Comparison of ENCODE assay signal across 9 cellular contexts in the genomic region with DNA sequence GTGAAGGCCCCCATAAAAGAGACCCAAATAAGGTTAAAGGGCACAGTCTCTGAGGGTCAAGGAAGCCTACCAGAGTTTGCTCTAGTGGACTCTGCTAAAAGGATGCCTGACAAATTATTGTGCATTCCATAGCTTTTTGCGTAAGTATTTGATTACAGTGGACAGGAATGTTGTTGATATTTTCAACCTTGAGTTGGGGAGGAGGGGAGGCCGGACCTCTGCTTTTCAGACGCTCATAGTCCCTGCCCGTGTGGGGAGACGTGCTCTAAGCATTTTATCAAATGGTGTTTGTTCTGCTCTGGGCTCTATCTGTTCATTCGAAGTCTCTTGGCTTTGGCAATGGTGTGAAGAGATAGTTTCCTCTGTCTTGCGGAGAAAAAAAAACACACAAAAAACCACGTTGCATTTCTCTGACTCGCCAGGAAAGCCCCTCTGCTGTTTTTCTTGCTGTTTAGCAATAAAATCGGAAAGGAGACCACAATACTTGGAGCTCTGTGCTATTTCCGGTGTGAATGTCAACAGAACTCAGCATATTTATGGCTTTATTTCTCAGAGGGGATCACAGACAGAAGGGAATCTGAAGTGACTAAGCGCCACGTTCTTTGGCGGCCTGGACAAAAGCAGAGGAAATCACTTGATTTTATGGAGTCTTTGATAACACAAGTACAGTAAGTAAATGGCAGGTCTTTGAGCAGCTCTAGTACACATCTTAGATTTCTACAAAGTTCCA.
A peak's percentile ranks its signal among the peaks of the same experiment; 100 is the strongest.
DNase-seq lines count a peak whose midpoint lies in the region; ATAC-seq and TF ChIP-seq lines count a peak whose summit lies in the region.
"Had no signal": no experiment of that assay in that cellular context is flagged by ENCODE, and none has a peak within 500 bp of the region (broad histone marks: within the 10 kb centered on the region; RNA-seq: fewer than 3 reads in every experiment).

No MANE protein-coding gene starts in this region.

- peaks cover 44% of the 10 kb centered on the region for H3K4me1 Mint-ChIP-seq in Caco-2 (ENCODE audit: low read depth, unreplicated experiment)
- H3K4me1 Mint-ChIP-seq in natural killer cell treated with Interleukin-12 subunit alpha and Interleukin-12 subunit beta and Interleukin-15 and Interleukin-18, amount 100 ng/mL, for 72 hours (ENCODE audit: low read depth in 2 of 2) = peaks cover 37 to 47% of the 10 kb centered on the region in 2 donors

- no peak for TF ChIP-seq CTCF in Caco-2 (IDR thresholded peaks at IDR 0.05; ENCODE audit: insufficient read depth in 1 of 2, low read depth in 1 of 2, low read length in 1 of 2, severe bottlenecking in 1 of 2, unreplicated experiment in 1 of 2)
- TF ChIP-seq CTCF in coronary artery (IDR thresholded peaks at IDR 0.05) = no peak
- no peak for TF ChIP-seq CTCF in MM.1S (IDR thresholded peaks at IDR 0.05; ENCODE audit: low read length)

- peaks cover 44% of the 10 kb centered on the region for H3K4me1 ChIP-seq in Caco-2
- H3K4me1 ChIP-seq in MM.1S (ENCODE audit: low read length) = no peaks in the 10 kb centered on the region

- no peak overlapping the region for H2AFZ ChIP-seq in MM.1S (ENCODE audit: low read length)

- H3K27ac ChIP-seq in coronary artery (no peak overlapping the region), MM.1S (ENCODE audit: low read length) (no peak overlapping the region)
- H3K27ac ChIP-seq: epithelial cell of prostate had no signal

- H3K9me2 ChIP-seq in MM.1S (replicated peaks; ENCODE audit: insufficient read depth, low read length) = no peaks in the 10 kb centered on the region

- H3K36me3 ChIP-seq in Caco-2 (ENCODE audit: control insufficient read depth, insufficient read depth, low read length) = no peaks in the 10 kb centered on the region
- no peaks in the 10 kb centered on the region for H3K36me3 ChIP-seq in MG63
- no peaks in the 10 kb centered on the region for H3K36me3 ChIP-seq in MM.1S (replicated peaks; ENCODE audit: insufficient read depth, low read length)

- H3F3A ChIP-seq in MM.1S (ENCODE audit: insufficient read depth, low read length) = no peaks in the 10 kb centered on the region

- intact Hi-C loops in Caco-2 (cut with micrococcal nuclease; ENCODE audit: unreplicated experiment) = loop anchor here (1.0 to 2.0 kb wide), 4 partner anchors 16 to 121 kb away; no protein-coding TSS in a partner anchor

- no peaks in the 10 kb centered on the region for H3K9me3 Mint-ChIP-seq in Caco-2 (ENCODE audit: unreplicated experiment)
- H3K9me3 Mint-ChIP-seq in natural killer cell treated with Interleukin-12 subunit alpha and Interleukin-12 subunit beta and Interleukin-15 and Interleukin-18, amount 100 ng/mL, for 72 hours = peaks cover 4% of the 10 kb centered on the region

- H3K9me3 ChIP-seq in Caco-2 (no peaks in the 10 kb centered on the region), MG63 (no peaks in the 10 kb centered on the region), MM.1S (replicated peaks; ENCODE audit: insufficient read depth, low read length) (no peaks in the 10 kb centered on the region)

- POLR2A ChIA-PET in Caco-2 (lab: Charles Lee) = interaction anchor here (0.6 to 1.4 kb wide), 8 partner anchors 15 to 796 kb away, joined by 3 to 9 read pairs (median 6); partner anchors contain the start of gene ATP9A

- CTCF ChIA-PET in Caco-2 (lab: Charles Lee) = interaction anchor here (0.6 to 3.0 kb wide), 8 partner anchors 9 to 1836 kb away, joined by 3 to 24 read pairs (median 8); no protein-coding TSS in a partner anchor

- H3K27me3 ChIP-seq in Caco-2 (replicated peaks; ENCODE audit: control insufficient read depth, insufficient read depth, low read length) = no peaks in the 10 kb centered on the region
- no peaks in the 10 kb centered on the region for H3K27me3 ChIP-seq in MG63
- H3K27me3 ChIP-seq in MM.1S (replicated peaks; ENCODE audit: insufficient read depth, low read length) = no peaks in the 10 kb centered on the region

- no peak overlapping the region for H3K9ac ChIP-seq in MM.1S (ENCODE audit: low read length)

- DNase-seq in Caco-2 (peak; percentile 82 to 90), MG63 (peak; percentile 51), coronary artery (ENCODE audit: low spot score) (no peak), MM.1S (no peak)
- peak; percentile 85 for DNase-seq in natural killer cell treated with Interleukin-12 subunit alpha and Interleukin-12 subunit beta and Interleukin-15 and Interleukin-18, amount 100 ng/mL, for 72 hours (ENCODE audit: low spot score)

- ATAC-seq in natural killer cell treated with Interleukin-12 subunit alpha and Interleukin-12 subunit beta and Interleukin-15 and Interleukin-18, amount 100 ng/mL, for 72 hours = peak; percentile 90 to 93
- no peak for ATAC-seq in HG03108 (IDR thresholded peaks at IDR 0.05; ENCODE audit: unreplicated experiment)
- no peak for ATAC-seq in GM21619 (IDR thresholded peaks at IDR 0.05; ENCODE audit: unreplicated experiment)
- ATAC-seq in HG03432 (IDR thresholded peaks at IDR 0.05; ENCODE audit: unreplicated experiment) = no peak

- H3K4me3 ChIP-seq in Caco-2 (ENCODE audit: low read depth, low read length) = peak overlapping the region; percentile 0
- no peak overlapping the region for H3K4me3 ChIP-seq in MG63
- peak overlapping the region; percentile 21 for H3K4me3 ChIP-seq in coronary artery
- no peak overlapping the region for H3K4me3 ChIP-seq in MM.1S (ENCODE audit: low read length)

- no peaks in the 10 kb centered on the region for H3K79me2 ChIP-seq in MM.1S (ENCODE audit: low read length)

- no peaks in the 10 kb centered on the region for H3K36me3 Mint-ChIP-seq in Caco-2 (ENCODE audit: insufficient read depth, unreplicated experiment)
- no peaks in the 10 kb centered on the region for H3K36me3 Mint-ChIP-seq in natural killer cell treated with Interleukin-12 subunit alpha and Interleukin-12 subunit beta and Interleukin-15 and Interleukin-18, amount 100 ng/mL, for 72 hours

- H3K27me3 Mint-ChIP-seq in Caco-2 (ENCODE audit: insufficient read depth, unreplicated experiment) = no peaks in the 10 kb centered on the region
- no peaks in the 10 kb centered on the region for H3K27me3 Mint-ChIP-seq in natural killer cell treated with Interleukin-12 subunit alpha and Interleukin-12 subunit beta and Interleukin-15 and Interleukin-18, amount 100 ng/mL, for 72 hours

- H3K27ac Mint-ChIP-seq in Caco-2 (ENCODE audit: unreplicated experiment) = peak overlapping the region; percentile 83
- H3K27ac Mint-ChIP-seq in natural killer cell treated with Interleukin-12 subunit alpha and Interleukin-12 subunit beta and Interleukin-15 and Interleukin-18, amount 100 ng/mL, for 72 hours = peak overlapping the region; percentile 90 to 98

- no peaks in the 10 kb centered on the region for H4K20me1 ChIP-seq in MM.1S (ENCODE audit: insufficient read depth, low read length)

- H3K4me2 ChIP-seq in MM.1S (ENCODE audit: low read depth, low read length) = no peak overlapping the region

- TSS peak; percentile 93 for BruUV-seq in Caco-2 (replicated peaks; lab: Mats Ljungman, UMichigan)

- peak overlapping the region; percentile 64 for H3K4me3 Mint-ChIP-seq in Caco-2 (ENCODE audit: unreplicated experiment)
- peak overlapping the region; percentile 79 for H3K4me3 Mint-ChIP-seq in natural killer cell treated with Interleukin-12 subunit alpha and Interleukin-12 subunit beta and Interleukin-15 and Interleukin-18, amount 100 ng/mL, for 72 hours

Comparison
In these comparisons a context has a peak if more than half of its experiments do, and no peak if none do; other contexts are left out.
1. DNase-seq: peak in Caco-2 (2 of 2), MG63 (single experiment) and natural killer cell treated with Interleukin-12 subunit alpha and Interleukin-12 subunit beta and Interleukin-15 and Interleukin-18, amount 100 ng/mL, for 72 hours (single experiment); none in coronary artery (single experiment) and MM.1S (single experiment).
2. H3K4me3 ChIP-seq: peak in Caco-2 (single experiment) and coronary artery (single experiment); none in MG63 (single experiment) and MM.1S (single experiment).
3. ATAC-seq: peak in natural killer cell treated with Interleukin-12 subunit alpha and Interleukin-12 subunit beta and Interleukin-15 and Interleukin-18, amount 100 ng/mL, for 72 hours (2 of 2); none in HG03108 (single experiment), GM21619 (single experiment) and HG03432 (single experiment).